23 cellular contexts compared by ENCODE assay signal in genomic region chr6:3902786-3903648, GRCh38. TPM values are rescaled to one million over a fixed set of nuclear protein-coding genes. Genes with fewer than 3 reads are reported as not detected.
DNase-seq lines count a peak whose midpoint lies in the region; ATAC-seq, FAIRE-seq and TF ChIP-seq lines count a peak whose summit lies in the region.
"Had no signal": no experiment of that assay in that cellular context is flagged by ENCODE, and none has a peak within 500 bp of the region (broad histone marks: within the 10 kb centered on the region; RNA-seq: fewer than 3 reads in every experiment).

No MANE protein-coding gene starts in this region.

- no peaks in the 10 kb centered on the region for H3K4me1 Mint-ChIP-seq in activated T-helper 17 cell treated with anti-CD3 and anti-CD28 coated beads, Interleukin-2, amount 50 U/mL, for 72 hours
- H3K4me1 Mint-ChIP-seq: activated CD4-positive, alpha-beta T cell treated with anti-CD3 and anti-CD28 coated beads, Interleukin-2, amount 10 ng/mL, durations not matched to agents 24 days and 14 days; activated naive CD4-positive, alpha-beta T cell treated with anti-CD3 and anti-CD28 coated beads, Interleukin-2, amount 50 U/mL, for 24 hours; central memory CD8-positive, alpha-beta T cell; memory B cell had no signal

- H3K79me2 ChIP-seq in MM.1S (ENCODE audit: low read length) (no peaks in the 10 kb centered on the region), OCI-LY3 (ENCODE audit: low read length) (no peaks in the 10 kb centered on the region), endothelial cell of umbilical vein (ENCODE audit: control insufficient read depth, insufficient read depth, low read length) (peaks cover 27% of the 10 kb centered on the region)

- no peak overlapping the region for H3K27ac Mint-ChIP-seq in activated T-helper 17 cell treated with anti-CD3 and anti-CD28 coated beads, Interleukin-2, amount 50 U/mL, for 72 hours
- H3K27ac Mint-ChIP-seq: activated CD4-positive, alpha-beta T cell treated with anti-CD3 and anti-CD28 coated beads, Interleukin-2, amount 10 ng/mL, durations not matched to agents 24 days and 14 days; activated naive CD4-positive, alpha-beta T cell treated with anti-CD3 and anti-CD28 coated beads, Interleukin-2, amount 50 U/mL, for 24 hours; CD4-positive, CD25-positive, alpha-beta regulatory T cell; memory B cell had no signal

- no peaks in the 10 kb centered on the region for H3K9me2 ChIP-seq in MM.1S (replicated peaks; ENCODE audit: insufficient read depth, low read length)

- TF ChIP-seq CTCF in MM.1S (IDR thresholded peaks at IDR 0.05; ENCODE audit: low read length) (no peak), OCI-LY3 (IDR thresholded peaks at IDR 0.05; ENCODE audit: low read depth, low read length) (no peak), endothelial cell of umbilical vein (IDR thresholded peaks at IDR 0.05; ENCODE audit: extremely low read depth in 1 of 2, insufficient read depth in 1 of 2, low read depth in 1 of 2, low read length in 2 of 2) (no peak)

- TF ChIP-seq POLR2A in endothelial cell of umbilical vein (IDR thresholded peaks at IDR 0.05; ENCODE audit: low read depth, low read length) (no peak), H54 (IDR thresholded peaks at IDR 0.05; ENCODE audit: low read depth, low read length) (no peak)

- H3K36me3 Mint-ChIP-seq in activated T-helper 17 cell treated with anti-CD3 and anti-CD28 coated beads, Interleukin-2, amount 50 U/mL, for 72 hours (ENCODE audit: low read depth) = no peaks in the 10 kb centered on the region
- H3K36me3 Mint-ChIP-seq: activated naive CD4-positive, alpha-beta T cell treated with anti-CD3 and anti-CD28 coated beads, Interleukin-2, amount 50 U/mL, for 24 hours; CD4-positive, CD25-positive, alpha-beta regulatory T cell; memory B cell had no signal

- peaks cover 4% of the 10 kb centered on the region for H3K27me3 Mint-ChIP-seq in activated T-helper 17 cell treated with anti-CD3 and anti-CD28 coated beads, Interleukin-2, amount 50 U/mL, for 72 hours

- POLR2A ChIA-PET in endothelial cell of umbilical vein (lab: Charles Lee) = no interaction called here

- FAIRE-seq in endothelial cell of umbilical vein (lab: Jason Lieb, UNC) (peak; percentile 15), H54 (lab: Jason Lieb, UNC) (no peak)
- FAIRE-seq: astrocyte, small intestine had no signal

- no peaks in the 10 kb centered on the region for H3K9me3 ChIP-seq in MM.1S (replicated peaks; ENCODE audit: insufficient read depth, low read length)
- no peaks in the 10 kb centered on the region for H3K9me3 ChIP-seq in OCI-LY3 (ENCODE audit: insufficient read depth, low read length)
- H3K9me3 ChIP-seq in endothelial cell of umbilical vein (replicated peaks; ENCODE audit: control insufficient read depth, insufficient read depth, low read length) = no peaks in the 10 kb centered on the region
- H3K9me3 ChIP-seq: heart left ventricle had no signal

- no TSS peak for BruUV-seq in endothelial cell of umbilical vein (replicated peaks; lab: Mats Ljungman, UMichigan)

- H3K9ac ChIP-seq in MM.1S (ENCODE audit: low read length) = no peak overlapping the region
- H3K9ac ChIP-seq in OCI-LY3 (ENCODE audit: low read length) = no peak overlapping the region
- no peak overlapping the region for H3K9ac ChIP-seq in endothelial cell of umbilical vein (replicated peaks; ENCODE audit: extremely low read depth, insufficient read depth, low read length)

- H3K36me3 ChIP-seq in MM.1S (replicated peaks; ENCODE audit: insufficient read depth, low read length) (no peaks in the 10 kb centered on the region), OCI-LY3 (replicated peaks; ENCODE audit: low read depth, low read length) (no peaks in the 10 kb centered on the region), endothelial cell of umbilical vein (ENCODE audit: control insufficient read depth in 2 of 2, extremely low read depth in 1 of 2, insufficient read depth in 2 of 2, low read length in 2 of 2) (no peaks in the 10 kb centered on the region)
- H3K36me3 ChIP-seq: heart left ventricle had no signal

- dilution Hi-C loops in endothelial cell of umbilical vein (cut with MboI; ENCODE audit: extremely low pct_ligation_motif_present, low sequenced_read_pairs) = no loop called here

- H2AFZ ChIP-seq in MM.1S (ENCODE audit: low read length) (no peak overlapping the region), OCI-LY3 (ENCODE audit: low read depth, low read length) (no peak overlapping the region), endothelial cell of umbilical vein (ENCODE audit: low read depth, low read length) (no peak overlapping the region)

- H3K27ac ChIP-seq in MM.1S (ENCODE audit: low read length) (no peak overlapping the region; the same call in 1 of the 2 replicates), OCI-LY3 (ENCODE audit: low read length) (no peak overlapping the region), endothelial cell of umbilical vein (ENCODE audit: insufficient read depth, low read depth, low read length) (no peak overlapping the region)
- H3K27ac ChIP-seq: epithelial cell of prostate, heart left ventricle, SK-N-MC, VCaP had no signal

- H3K4me2 ChIP-seq in MM.1S (ENCODE audit: low read depth, low read length) = peak overlapping the region; percentile 26; the same call in 1 of the 2 replicates
- H3K4me2 ChIP-seq in OCI-LY3 (ENCODE audit: low read length) = peak overlapping the region; percentile 54
- no peak overlapping the region for H3K4me2 ChIP-seq in endothelial cell of umbilical vein (ENCODE audit: insufficient read depth, low read length)

- H3K4me1 ChIP-seq in MM.1S (ENCODE audit: low read length) = 0 out of 2 replicates have a peak, but pooled peaks cover 5% of the 10 kb centered on the region
- peaks cover 12% of the 10 kb centered on the region for H3K4me1 ChIP-seq in OCI-LY3 (ENCODE audit: low read length)
- H3K4me1 ChIP-seq in endothelial cell of umbilical vein (ENCODE audit: control insufficient read depth, extremely low read depth, insufficient read depth, low read length) = peaks cover 14% of the 10 kb centered on the region

- ATAC-seq in activated T-helper 17 cell treated with anti-CD3 and anti-CD28 coated beads, Interleukin-2, amount 50 U/mL, for 72 hours (replicated peaks) = no peak
- no peak for ATAC-seq in GM21390 (IDR thresholded peaks at IDR 0.05; ENCODE audit: unreplicated experiment)

- no peak overlapping the region for H3K4me3 Mint-ChIP-seq in activated T-helper 17 cell treated with anti-CD3 and anti-CD28 coated beads, Interleukin-2, amount 50 U/mL, for 72 hours
- H3K4me3 Mint-ChIP-seq: activated CD4-positive, alpha-beta T cell treated with anti-CD3 and anti-CD28 coated beads, Interleukin-2, amount 10 ng/mL, durations not matched to agents 24 days and 14 days; activated naive CD4-positive, alpha-beta T cell treated with anti-CD3 and anti-CD28 coated beads, Interleukin-2, amount 50 U/mL, for 24 hours; central memory CD8-positive, alpha-beta T cell; memory B cell had no signal

- no peaks in the 10 kb centered on the region for H3K9me3 Mint-ChIP-seq in activated T-helper 17 cell treated with anti-CD3 and anti-CD28 coated beads, Interleukin-2, amount 50 U/mL, for 72 hours
- H3K9me3 Mint-ChIP-seq: activated CD4-positive, alpha-beta T cell treated with anti-CD3 and anti-CD28 coated beads, Interleukin-2, amount 10 ng/mL, durations not matched to agents 24 days and 14 days; activated naive CD4-positive, alpha-beta T cell treated with anti-CD3 and anti-CD28 coated beads, Interleukin-2, amount 50 U/mL, for 24 hours; central memory CD8-positive, alpha-beta T cell; memory B cell had no signal

- H4K20me1 ChIP-seq in MM.1S (ENCODE audit: insufficient read depth, low read length) (no peaks in the 10 kb centered on the region), OCI-LY3 (ENCODE audit: insufficient read depth, low read length) (no peaks in the 10 kb centered on the region), endothelial cell of umbilical vein (replicated peaks; ENCODE audit: control insufficient read depth, extremely low read depth, insufficient read depth, low read length) (no peaks in the 10 kb centered on the region)

- H3K27me3 ChIP-seq in MM.1S (replicated peaks; ENCODE audit: insufficient read depth, low read length) = peaks cover 1% of the 10 kb centered on the region; the same call in 1 of the 2 replicates
- H3K27me3 ChIP-seq in OCI-LY3 (ENCODE audit: low read depth, low read length) = 0 out of 2 replicates have a peak, but pooled peaks cover 3% of the 10 kb centered on the region
- no peaks in the 10 kb centered on the region for H3K27me3 ChIP-seq in endothelial cell of umbilical vein (ENCODE audit: control insufficient read depth in 2 of 2, insufficient read depth in 2 of 2, low read length in 2 of 2)
- H3K27me3 ChIP-seq: heart left ventricle had no signal

- H3K4me3 ChIP-seq in MM.1S (ENCODE audit: low read length) = peak overlapping the region; percentile 10; the same call in 1 of the 2 replicates
- peak overlapping the region; percentile 56 for H3K4me3 ChIP-seq in OCI-LY3 (ENCODE audit: low read length)
- no peak overlapping the region for H3K4me3 ChIP-seq in endothelial cell of umbilical vein (replicated peaks in 1 of 3; ENCODE audit: insufficient read depth in 1 of 3, low read depth in 1 of 3, low read length in 3 of 3)
- H3K4me3 ChIP-seq: SK-N-MC had no signal

- intact Hi-C loops in endothelial cell of umbilical vein (cut with micrococcal nuclease) = no loop called here

- peak; percentile 28 for DNase-seq in MM.1S
- DNase-seq in endothelial cell of umbilical vein (ENCODE audit: low read depth, low spot score) = no peak
- peak; percentile 67 for DNase-seq in superior temporal gyrus (ENCODE audit: extremely low spot score)
- DNase-seq in activated gamma-delta T cell treated with Interleukin-2 at 50 U/mL for 16 hours = no peak
- DNase-seq in H54 (ENCODE audit: insufficient read length, low spot score) = no peak
- DNase-seq: activated CD4-positive, alpha-beta T cell treated with anti-CD3 and anti-CD28 coated beads, Interleukin-2, amount 10 ng/mL, durations not matched to agents 24 days and 14 days; CD4-positive, CD25-positive, alpha-beta regulatory T cell; heart left ventricle; NCI-H1417; NCI-H446; small intestine; stimulated activated CD4-positive, alpha-beta T cell treated with anti-CD3 and anti-CD28 coated beads, Interleukin-1b, Interleukin-23, amount 100 ng/mL, for 48 hours; T-helper 2 cell had no signal

- H3K9me1 ChIP-seq in endothelial cell of umbilical vein (replicated peaks; ENCODE audit: control insufficient read depth, extremely low read depth, insufficient read depth, low read length) = no peaks in the 10 kb centered on the region

- CTCF ChIA-PET in endothelial cell of umbilical vein (lab: Charles Lee) = interaction anchor here (0.7 to 1.2 kb wide), 2 partner anchors 11 to 76 kb away, joined by 4 read pairs; no protein-coding TSS in a partner anchor

- no peaks in the 10 kb centered on the region for H3F3A ChIP-seq in MM.1S (ENCODE audit: insufficient read depth, low read length)

RNA-seq across cellular contexts. Expression of gene FAM50B, which starts 53.8 kb away (rescaled TPM):
- total RNA-seq in endothelial cell of umbilical vein = 10.0 and 10.4 TPM in 2 replicates
- polyA plus RNA-seq in endothelial cell of umbilical vein = 13.9 and 14.1 TPM in 2 replicates
- 7.9 and 9.2 TPM in 2 replicates for polyA plus RNA-seq in endothelial cell of umbilical vein (2011; cell fraction: cytosol; rRNA removed)
- 4.6 and 5.2 TPM in 2 replicates for polyA plus RNA-seq in endothelial cell of umbilical vein (2011; cell fraction: nucleus; rRNA removed)
- polyA plus RNA-seq in endothelial cell of umbilical vein (2012) = 8.7 TPM in 2 replicates
- 4.6 TPM in 2 replicates for polyA minus RNA-seq in endothelial cell of umbilical vein
- polyA minus RNA-seq in endothelial cell of umbilical vein (2011; cell fraction: cytosol; rRNA and poly(A)+ RNA removed) = 4.3 TPM
- polyA minus RNA-seq in endothelial cell of umbilical vein (2011; cell fraction: nucleus; rRNA and poly(A)+ RNA removed) = 0.87 and 2.1 TPM in 2 replicates
- total RNA-seq in activated T-helper 17 cell treated with anti-CD3 and anti-CD28 coated beads, Interleukin-2, amount 50 U/mL, for 72 hours = 10 to 100 TPM; 13.9 to 22.8 TPM

Comparison
In these comparisons a context has a peak if more than half of its experiments do, and no peak if none do; other contexts are left out.
1. DNase-seq: peak in MM.1S (single experiment) and superior temporal gyrus (single experiment); none in endothelial cell of umbilical vein (single experiment), activated gamma-delta T cell treated with Interleukin-2 at 50 U/mL for 16 hours (single experiment) and H54 (single experiment).
2. H3K4me3 ChIP-seq: peak in MM.1S (single experiment) and OCI-LY3 (single experiment); none in endothelial cell of umbilical vein (0 of 3).